19 cellular contexts compared by ENCODE assay signal in genomic region chr1:225617479-225617878, GRCh38. TPM values are rescaled to one million over a fixed set of nuclear protein-coding genes. Genes with fewer than 3 reads are reported as not detected.
A peak's percentile ranks its signal among the peaks of the same experiment; 100 is the strongest.
DNase-seq lines count a peak whose midpoint lies in the region; ATAC-seq, FAIRE-seq and TF ChIP-seq lines count a peak whose summit lies in the region.
"Had no signal": no experiment of that assay in that cellular context is flagged by ENCODE, and none has a peak within 500 bp of the region (broad histone marks: within the 10 kb centered on the region; RNA-seq: fewer than 3 reads in every experiment).

No MANE protein-coding gene starts in this region.

- H3K9me3 ChIP-seq in PC-3 (ENCODE audit: low read length) = no peaks in the 10 kb centered on the region
- H3K9me3 ChIP-seq in psoas muscle = no peaks in the 10 kb centered on the region
- no peaks in the 10 kb centered on the region for H3K9me3 ChIP-seq in colonic mucosa
- H3K9me3 ChIP-seq: lower lobe of right lung, uterus had no signal

- intact Hi-C loops in PC-3 (cut with micrococcal nuclease) (no loop called here), psoas muscle (cut with DNase I) (no loop called here), colonic mucosa (cut with DNase I) (no loop called here)

- 68 to 91% (median 76%) methylated on average over 1 of the region's 1 CpG for WGBS in psoas muscle, 3 donors

- no peaks in the 10 kb centered on the region for H3F3A ChIP-seq in PC-3 (ENCODE audit: low read length, unreplicated experiment)

- H3K36me3 ChIP-seq in PC-3 (ENCODE audit: low read depth, low read length) (no peaks in the 10 kb centered on the region), psoas muscle (ENCODE audit: insufficient read depth in 1 of 2, low read depth in 1 of 2) (no peaks in the 10 kb centered on the region), colonic mucosa (no peaks in the 10 kb centered on the region)
- H3K36me3 ChIP-seq: lower lobe of right lung, uterus had no signal

- peaks cover 85% of the 10 kb centered on the region for H3K79me2 ChIP-seq in PC-3 (ENCODE audit: low read length)

- no peak overlapping the region for H2AFZ ChIP-seq in PC-3 (ENCODE audit: low read length)

- no peaks in the 10 kb centered on the region for H3K9me2 ChIP-seq in PC-3 (replicated peaks; ENCODE audit: low read length)

- ATAC-seq in PC-3 (peak; percentile 86), psoas muscle (peak in 3 of 4 donors; percentile 30 to 47 (median 45)), GM18873 (IDR thresholded peaks at IDR 0.05; ENCODE audit: low FRiP score, unreplicated experiment) (no peak)
- ATAC-seq: lower lobe of right lung, natural killer cell had no signal

- peak; percentile 98 for FAIRE-seq in D721Med (lab: Jason Lieb, UNC)

- BruUV-seq in PC-3 (replicated peaks; lab: Mats Ljungman, UMichigan) = no TSS peak

- TF ChIP-seq CTCF in D721Med (IDR thresholded peaks at IDR 0.05; ENCODE audit: insufficient read depth, missing control alignments) (no peak), PC-3 (conservative IDR thresholded peaks at IDR 0.05; ENCODE audit: low read depth, low read length) (no peak), fibroblast of villous mesenchyme (IDR thresholded peaks at IDR 0.05; ENCODE audit: insufficient read depth, low read depth, low read length) (no peak), psoas muscle (IDR thresholded peaks at IDR 0.05) (no peak), colonic mucosa (IDR thresholded peaks at IDR 0.05) (no peak)

- H3K4me3 ChIP-seq in PC-3 (ENCODE audit: low read length) = no peak overlapping the region
- H3K4me3 ChIP-seq in fibroblast of villous mesenchyme (ENCODE audit: low read depth, low read length) = no peak overlapping the region
- H3K4me3 ChIP-seq in psoas muscle = no peak overlapping the region
- no peak overlapping the region for H3K4me3 ChIP-seq in colonic mucosa
- H3K4me3 ChIP-seq: lower lobe of right lung, uterus had no signal

- in situ Hi-C loops in ACHN (cut with HindIII; ENCODE audit: low pct_ligation_motif_present, low pct_unique_long_range_greater_than_20kb, low sequenced_read_pairs) = no loop called here

- DNase-seq in D721Med (ENCODE audit: insufficient read length, low spot score) (no peak), PC-3 (peak; percentile 49), fibroblast of villous mesenchyme (ENCODE audit: low read depth) (peak; percentile 50), psoas muscle (no peak), NCI-H1417 (lab: John Stamatoyannopoulos, UW) (no peak), colonic mucosa (no peak), ACHN (no peak)
- DNase-seq: activated CD4-positive, alpha-beta T cell treated with anti-CD3 and anti-CD28 coated beads for 4 hours; activated naive CD8-positive, alpha-beta T cell treated with anti-CD3 and anti-CD28 coated beads, Interleukin-2, amount 10 ng/mL, durations not matched to agents 7 days and 5 days; CD4-positive, alpha-beta T cell; DMS53; KBM-7; lower lobe of right lung; MV-4-11; natural killer cell; NCI-H2029 treated with DMSO at 0.1 percent for 48 hours; stimulated activated CD4-positive, alpha-beta T cell treated with anti-CD3 and anti-CD28 coated beads, Interleukin-4, amount 100 ng/mL, for 4 hours; uterus had no signal

- H3K9ac ChIP-seq in PC-3 (ENCODE audit: low read length) = no peak overlapping the region
- H3K9ac ChIP-seq in colonic mucosa (ENCODE audit: low read depth in 2 of 2, low read length in 2 of 2) = no peak overlapping the region

- H3K27ac ChIP-seq in PC-3 (ENCODE audit: low read length) = peak overlapping the region; percentile 10
- no peak overlapping the region for H3K27ac ChIP-seq in psoas muscle
- H3K27ac ChIP-seq in colonic mucosa = no peak overlapping the region
- H3K27ac ChIP-seq: lower lobe of right lung had no signal

- H3K4me1 ChIP-seq in PC-3 (ENCODE audit: insufficient read depth, low read length) (peaks cover 18% of the 10 kb centered on the region), psoas muscle (peaks cover 24% of the 10 kb centered on the region), colonic mucosa (no peaks in the 10 kb centered on the region)
- H3K4me1 ChIP-seq: lower lobe of right lung had no signal

- no peaks in the 10 kb centered on the region for H3K27me3 ChIP-seq in PC-3 (ENCODE audit: low read length)
- H3K27me3 ChIP-seq in psoas muscle (ENCODE audit: insufficient read depth in 3 of 3, low read length in 2 of 3) = no peaks in the 10 kb centered on the region
- H3K27me3 ChIP-seq in colonic mucosa = no peaks in the 10 kb centered on the region
- H3K27me3 ChIP-seq: uterus had no signal

- H4K20me1 ChIP-seq in PC-3 (ENCODE audit: low read length) = peaks cover 15% of the 10 kb centered on the region

- CTCF ChIA-PET in PC-3 (lab: Charles Lee) = interaction anchor here (0.6 to 0.9 kb wide), 2 partner anchors 9 to 44 kb away, joined by 3 to 6 read pairs; no protein-coding TSS in a partner anchor

- POLR2A ChIA-PET in PC-3 (lab: Charles Lee; ENCODE audit: unreplicated experiment) = interaction anchor here (0.6 to 0.7 kb wide), 2 partner anchors 28 to 48 kb away, joined by 3 to 5 read pairs; no protein-coding TSS in a partner anchor

- H3K4me2 ChIP-seq in PC-3 (ENCODE audit: low read length) = peak overlapping the region; percentile 17

RNA-seq across cellular contexts. Expression of gene ENAH, which starts 35.4 kb away (rescaled TPM):
- total RNA-seq in PC-3 (2014; rRNA removed) (96.6 and 101 TPM in 2 replicates), fibroblast of villous mesenchyme (126 and 135 TPM in 2 replicates), psoas muscle (100 to 1,000 TPM; 119 to 262 (median 177) TPM), colonic mucosa (10 to 100 TPM; 43.5 to 63.7 TPM)
- polyA plus RNA-seq in psoas muscle = 10 to 100 TPM; 17.1 to 76.4 (median 38.8) TPM
- total RNA-seq: activated naive CD8-positive, alpha-beta T cell treated with anti-CD3 and anti-CD28 coated beads, Interleukin-2, amount 10 ng/mL, durations not matched to agents 7 days and 5 days; CD4-positive, alpha-beta T cell; natural killer cell had no signal

Comparison
In these comparisons a context has a peak if more than half of its experiments do, and no peak if none do; other contexts are left out.
1. DNase-seq: peak in PC-3 (single experiment) and fibroblast of villous mesenchyme (single experiment); none in D721Med (single experiment), psoas muscle (0 of 2), NCI-H1417 (0 of 3), colonic mucosa (single experiment) and ACHN (single experiment).